ENCODE assay signal across 1 cellular context in the genomic region with DNA sequence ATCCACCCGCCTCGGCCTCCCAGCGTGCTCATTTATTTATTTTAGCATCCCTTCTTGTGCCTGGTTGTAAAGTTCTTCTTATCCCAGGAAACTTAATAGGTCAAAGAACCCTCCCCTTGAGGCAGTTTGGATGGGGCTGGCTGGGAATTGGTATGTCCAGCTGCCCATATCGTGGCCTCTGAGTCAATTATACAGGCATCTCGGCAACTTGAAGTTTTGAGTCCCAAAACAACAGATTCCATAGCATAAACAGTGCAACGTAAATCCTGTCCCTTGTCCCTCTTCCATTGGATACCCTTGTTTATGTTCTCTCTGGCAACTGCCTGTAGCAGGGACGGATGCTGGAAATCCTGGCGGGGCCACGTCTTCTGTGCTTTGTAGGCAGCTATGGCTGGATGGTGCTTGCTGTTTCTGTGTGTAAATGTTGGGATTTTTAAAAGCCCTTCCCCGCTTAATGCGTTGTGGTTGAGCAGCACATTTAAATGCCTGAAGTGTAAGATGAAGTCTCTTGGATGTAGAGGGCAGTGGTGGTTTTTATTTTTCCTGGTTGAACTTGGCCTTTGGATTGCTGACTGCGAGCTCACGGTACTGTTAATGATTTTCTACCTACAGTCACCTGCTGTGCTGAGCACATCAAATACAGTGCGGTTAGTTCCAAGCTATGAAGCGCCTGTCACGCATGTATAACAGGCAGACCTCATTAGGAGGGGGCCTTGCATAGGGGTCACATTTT.
TF ChIP-seq lines count a peak whose summit lies in the region.

No MANE protein-coding gene starts in this region.

TF ChIP-seq in IMR-90, 13 proteins besides CTCF, POLR2A, EP300 and RAD21 (continued from another document):
- TF ChIP-seq USF2 (IDR thresholded peaks at IDR 0.05; ENCODE audit: low read depth, low read length) (no peak), RFX5 (IDR thresholded peaks at IDR 0.05; ENCODE audit: low read depth, low read length) (no peak), RCOR1 (IDR thresholded peaks at IDR 0.05; ENCODE audit: insufficient replicate concordance, low read length) (no peak), SMC3 (IDR thresholded peaks at IDR 0.05; ENCODE audit: low read depth, low read length) (no peak), MXI1 (IDR thresholded peaks at IDR 0.05; ENCODE audit: borderline replicate concordance, low read depth, low read length) (no peak), FOS (IDR thresholded peaks at IDR 0.05; ENCODE audit: low read depth, low read length) (no peak)
- TF ChIP-seq, protein P1, sequence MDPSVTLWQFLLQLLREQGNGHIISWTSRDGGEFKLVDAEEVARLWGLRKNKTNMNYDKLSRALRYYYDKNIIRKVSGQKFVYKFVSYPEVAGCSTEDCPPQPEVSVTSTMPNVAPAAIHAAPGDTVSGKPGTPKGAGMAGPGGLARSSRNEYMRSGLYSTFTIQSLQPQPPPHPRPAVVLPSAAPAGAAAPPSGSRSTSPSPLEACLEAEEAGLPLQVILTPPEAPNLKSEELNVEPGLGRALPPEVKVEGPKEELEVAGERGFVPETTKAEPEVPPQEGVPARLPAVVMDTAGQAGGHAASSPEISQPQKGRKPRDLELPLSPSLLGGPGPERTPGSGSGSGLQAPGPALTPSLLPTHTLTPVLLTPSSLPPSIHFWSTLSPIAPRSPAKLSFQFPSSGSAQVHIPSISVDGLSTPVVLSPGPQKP (IDR thresholded peaks at IDR 0.05; ENCODE audit: borderline replicate concordance, low read depth, low read length): no peak
